Comparison of ENCODE assay signal across 8 cellular contexts in the genomic region with DNA sequence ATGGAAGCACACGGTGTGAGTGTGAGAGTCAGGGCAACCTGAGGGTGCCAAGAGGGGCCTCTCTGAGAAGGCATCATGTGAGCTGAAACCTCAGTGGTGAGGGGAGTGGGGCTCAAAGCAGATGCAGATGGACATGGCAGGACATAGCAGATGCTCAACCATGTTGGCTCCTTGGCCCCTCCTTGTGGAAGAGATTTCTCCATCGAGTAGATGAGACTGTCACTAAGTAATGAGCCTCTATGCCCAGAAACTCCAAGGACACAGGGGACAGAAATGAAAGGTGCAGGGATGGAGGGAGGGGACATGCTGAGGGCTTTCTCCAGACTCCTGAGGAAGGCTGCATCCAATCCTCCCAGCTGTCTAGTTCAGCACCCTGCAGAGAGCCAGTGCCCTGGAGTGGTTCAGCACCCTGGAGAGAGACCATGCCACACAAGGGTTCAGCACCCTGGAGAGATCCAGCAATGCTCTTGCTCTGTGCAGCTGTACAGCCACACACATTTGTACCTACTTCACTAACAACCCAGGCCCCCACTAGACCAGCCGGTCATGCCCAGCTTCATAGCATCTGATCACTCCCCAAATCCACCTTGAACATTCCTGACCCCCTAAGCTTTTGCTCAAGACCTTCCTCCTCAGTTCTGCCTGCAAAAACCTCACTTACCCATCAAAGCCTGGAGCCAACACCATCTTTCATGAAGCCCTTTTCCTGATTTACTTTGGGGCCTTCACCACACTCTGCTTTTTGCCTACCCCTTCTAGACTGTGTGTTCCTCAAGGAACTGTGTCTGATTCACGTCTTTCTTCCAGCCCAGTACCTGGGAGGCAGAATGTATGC.
DNase-seq lines count a peak whose midpoint lies in the region; ATAC-seq and TF ChIP-seq lines count a peak whose summit lies in the region.

No MANE protein-coding gene starts in this region.

- H3K27me3 ChIP-seq in left ventricle myocardium inferior (ENCODE audit: low read depth), result peaks cover 36% of the 10 kb centered on the region

- no peaks in the 10 kb centered on the region for H3K4me1 ChIP-seq in left ventricle myocardium inferior

- ATAC-seq in HG02588 (IDR thresholded peaks at IDR 0.05; ENCODE audit: unreplicated experiment), result no peak
- ATAC-seq in GM19395 (IDR thresholded peaks at IDR 0.05; ENCODE audit: unreplicated experiment), result no peak

- intact Hi-C loops in left ventricle myocardium inferior (cut with micrococcal nuclease), result no loop called here

- H3K4me3 ChIP-seq in left ventricle myocardium inferior, result no peak overlapping the region

- DNase-seq in GM03348 (ENCODE audit: low spot score), result peak; percentile 84
- DNase-seq in M059J (ENCODE audit: low read depth), result peak; percentile 49
- peak; percentile 17 for DNase-seq in activated T-cell treated with anti-CD3 and anti-CD28 coated beads for 48 hours (ENCODE audit: low read depth)
- peak; percentile 50 for DNase-seq in left ventricle myocardium inferior
- peak; percentile 4 to 54 (median 23) for DNase-seq in stimulated activated CD4-positive, alpha-beta T cell treated with anti-CD3 and anti-CD28 coated beads, Interleukin-12 subunit alpha, Interleukin-12 subunit beta, amount 100 ng/mL, for 48 hours (ENCODE audit: low read depth in 2 of 3, low spot score in 1 of 3)
- DNase-seq in DMS153 (lab: John Stamatoyannopoulos, UW), result no peak

- no peaks in the 10 kb centered on the region for H3K36me3 ChIP-seq in left ventricle myocardium inferior

- TF ChIP-seq CTCF in left ventricle myocardium inferior (IDR thresholded peaks at IDR 0.05; ENCODE audit: borderline replicate concordance), result no peak

- H3K27ac ChIP-seq in left ventricle myocardium inferior (replicated peaks), result no peak overlapping the region

- H3K9me3 ChIP-seq in left ventricle myocardium inferior (replicated peaks), result no peaks in the 10 kb centered on the region
